7 cellular contexts compared by ENCODE assay signal in genomic region chr16:426906-427249, GRCh38. TPM values are rescaled to one million over a fixed set of nuclear protein-coding genes. Genes with fewer than 3 reads are reported as not detected.
DNase-seq lines count a peak whose midpoint lies in the region; TF ChIP-seq lines count a peak whose summit lies in the region.

No MANE protein-coding gene starts in this region.

- peak overlapping the region; percentile 22; the same call in 1 of the 2 replicates for H3K27ac ChIP-seq in WERI-Rb-1
- H3K27ac ChIP-seq in skin epidermis, result peak overlapping the region in 6 of 21 experiments; percentile 2 to 80 (median 64)

- no peaks in the 10 kb centered on the region for H3K9me3 ChIP-seq in WERI-Rb-1 (ENCODE audit: severe bottlenecking)

- H3K36me3 ChIP-seq in H7 (replicated peaks; ENCODE audit: control insufficient read depth, insufficient read depth, low read length) (no peaks in the 10 kb centered on the region), WERI-Rb-1 (peaks cover 16% of the 10 kb centered on the region)

- DNase-seq in H7, result no peak
- no peak for DNase-seq in WERI-Rb-1
- DNase-seq in glomerular visceral epithelial cell (ENCODE audit: extremely low spot score), result peak; percentile 11
- no peak for DNase-seq in stimulated activated CD4-positive, alpha-beta T cell treated with anti-CD3 and anti-CD28 coated beads, Interleukin-12 subunit alpha, Interleukin-12 subunit beta, amount 100 ng/mL, for 4 hours
- DNase-seq in NCI-H2081 treated with DMSO at 0.1 percent for 48 hours (lab: John Stamatoyannopoulos, UW), result no peak
- no peak for DNase-seq in cerebellum (ENCODE audit: low spot score)

- H3K27me3 ChIP-seq in H7 (ENCODE audit: control insufficient read depth, insufficient read depth, low read length) (peaks cover 28% of the 10 kb centered on the region), WERI-Rb-1 (ENCODE audit: insufficient read depth, low read depth, severe bottlenecking) (no peaks in the 10 kb centered on the region)

- H3K4me3 ChIP-seq in H7 (ENCODE audit: insufficient read depth, low read depth, low read length) (peak overlapping the region; percentile 68), WERI-Rb-1 (ENCODE audit: low read depth, low read length) (peak overlapping the region; percentile 80), skin epidermis (peak overlapping the region; percentile 39 to 66 (median 54))

- no peak for TF ChIP-seq CTCF in WERI-Rb-1 (IDR thresholded peaks at IDR 0.05; ENCODE audit: low read depth, low read length)

RNA-seq across cellular contexts. Expression of gene RAB11FIP3, which starts 1.4 kb away (rescaled TPM):
- 25.2 and 27.9 TPM in 2 replicates for total RNA-seq in H7 (2014; rRNA removed; shearing (Covaris generic))
- 29.2 TPM for total RNA-seq in cerebellum

RNA-seq across cellular contexts. Expression of gene DECR2, which starts 25.2 kb away (rescaled TPM):
- 20.1 and 21.4 TPM in 2 replicates for total RNA-seq in H7 (2014; rRNA removed; shearing (Covaris generic))
- total RNA-seq in cerebellum, result 5.6 TPM

RNA-seq across cellular contexts. Expression of gene NME4, which starts 29.9 kb away (rescaled TPM):
- total RNA-seq in H7 (2014; rRNA removed; shearing (Covaris generic)), result 400 and 507 TPM in 2 replicates
- total RNA-seq in cerebellum, result 19.1 TPM

RNA-seq across cellular contexts. Expression of gene PGAP6, which starts 45.1 kb away (rescaled TPM):
- 107 and 112 TPM in 2 replicates for total RNA-seq in H7 (2014; rRNA removed; shearing (Covaris generic))
- total RNA-seq in cerebellum, result 17.5 TPM

RNA-seq across cellular contexts. Expression of gene MRPL28, which starts 56.5 kb away (rescaled TPM):
- 225 and 242 TPM in 2 replicates for total RNA-seq in H7 (2014; rRNA removed; shearing (Covaris generic))
- 26.2 TPM for total RNA-seq in cerebellum

Comparison
In these comparisons a context has a peak if more than half of its experiments do, and no peak if none do; other contexts are left out.
1. RNA of gene NME4, which starts 29.9 kb away (total RNA-seq): 400 to 507 TPM in H7; 19.1 TPM in cerebellum (single experiment); every median in the first group is over 10 times any median in the second.
2. Peak in every context shown above with its lines, with median percentiles within 50 percentile points of each other: H3K4me3 ChIP-seq.